22 cellular contexts compared by ENCODE assay signal in genomic region chr20:48358176-48358575, GRCh38.
"Had no signal": no experiment of that assay in that cellular context is flagged by ENCODE, and none has a peak within 500 bp of the region (broad histone marks: within the 10 kb centered on the region; RNA-seq: fewer than 3 reads in every experiment).

No MANE protein-coding gene starts in this region.

- H3K4me2 ChIP-seq: smooth muscle cell had no signal

- H3K9me3 ChIP-seq: colonic mucosa, pancreas, upper lobe of left lung, vagina had no signal

- H3K4me3 ChIP-seq: colonic mucosa, esophagus squamous epithelium, gastroesophageal sphincter, lung, pancreas, smooth muscle cell, tibial artery, upper lobe of left lung, vagina had no signal

- H3K27me3 ChIP-seq: colonic mucosa, gastroesophageal sphincter, pancreas, upper lobe of left lung, vagina had no signal

- H3K27me3 Mint-ChIP-seq: progenitor cell of endocrine pancreas had no signal

- ATAC-seq: gastroesophageal sphincter; left cardiac atrium; left ventricle myocardium superior; natural killer cell; pancreas; right cardiac atrium; stimulated activated naive CD8-positive, alpha-beta T cell treated with anti-CD3 and anti-CD28 coated beads, Interleukin-15, Interleukin-2, amounts not matched to agents 100 U/mL and 50 U/mL, for 24 hours had no signal

- H3K4me1 ChIP-seq: colonic mucosa, esophagus squamous epithelium, gastroesophageal sphincter, pancreas, tibial artery, upper lobe of left lung, vagina had no signal

- H3K36me3 Mint-ChIP-seq: natural killer cell had no signal

- H3K27ac Mint-ChIP-seq: natural killer cell, progenitor cell of endocrine pancreas had no signal

- H3K27ac ChIP-seq: colonic mucosa, esophagus squamous epithelium, gastroesophageal sphincter, pancreas, tibial artery, upper lobe of left lung, vagina had no signal

- FAIRE-seq: keratinocyte, pancreas had no signal

- H3K9me3 Mint-ChIP-seq: natural killer cell, neural crest cell had no signal

- H3K4me3 Mint-ChIP-seq: natural killer cell, neural crest cell had no signal

- DNase-seq: colonic mucosa; dermis blood vessel endothelial cell; esophagus squamous epithelium; foreskin fibroblast; glutamatergic neuron; left cardiac atrium; left ventricle myocardium superior; natural killer cell; occipital lobe; pancreas; right cardiac atrium; stimulated activated CD4-positive, alpha-beta T cell treated with anti-CD3 and anti-CD28 coated beads, Interleukin-2, amount 100 ng/mL, for 48 hours; stimulated activated naive CD8-positive, alpha-beta T cell treated with anti-CD3 and anti-CD28 coated beads, Interleukin-15, Interleukin-2, amounts not matched to agents 100 U/mL and 50 U/mL, for 24 hours; tibial artery; upper lobe of left lung had no signal

- H3K36me3 ChIP-seq: colonic mucosa, esophagus squamous epithelium, gastroesophageal sphincter, pancreas, tibial artery, upper lobe of left lung, vagina had no signal

- H3K4me1 Mint-ChIP-seq: natural killer cell had no signal
